21 cellular contexts compared by ENCODE assay signal in genomic region chrX:7225338-7225737, GRCh38.
"Had no signal": no experiment of that assay in that cellular context is flagged by ENCODE, and none has a peak within 500 bp of the region (broad histone marks: within the 10 kb centered on the region; RNA-seq: fewer than 3 reads in every experiment).

No MANE protein-coding gene starts in this region.

- ATAC-seq: activated naive CD4-positive, alpha-beta T cell treated with anti-CD3 and anti-CD28 coated beads, Interleukin-2, amount 50 U/mL, for 72 hours; esophagus mucosa; gastrocnemius medialis; left lung; stimulated activated naive CD8-positive, alpha-beta T cell treated with anti-CD3 and anti-CD28 coated beads, Interleukin-15, amount 100 ng/mL, for 72 hours had no signal

- H3K9me3 ChIP-seq: adrenal gland, gastrocnemius medialis, left lung, suprapubic skin, transverse colon, uterus had no signal

- H3K36me3 ChIP-seq: adrenal gland, gastrocnemius medialis, left lung, suprapubic skin, transverse colon, uterus had no signal

- H3K27me3 ChIP-seq: adrenal gland, gastrocnemius medialis, left lung, suprapubic skin, transverse colon, uterus had no signal

- H3K4me3 ChIP-seq: adrenal gland, gastrocnemius medialis, left lung, suprapubic skin, transverse colon, uterus had no signal

- H3K27ac ChIP-seq: adrenal gland, gastrocnemius medialis, left lung, suprapubic skin, transverse colon, uterus, VCaP had no signal

- H3K4me1 ChIP-seq: adrenal gland, gastrocnemius medialis, left lung, suprapubic skin, transverse colon, uterus had no signal

- DNase-seq: activated CD4-positive, alpha-beta T cell treated with anti-CD3 and anti-CD28 coated beads, Interleukin-2, amount 50 U/mL, for 1 hour; activated CD4-positive, CD25-positive, alpha-beta regulatory T cell treated with anti-CD3 and anti-CD28 coated beads, Interleukin-2, amount 50 U/mL, for 72 hours; activated CD8-positive, alpha-beta memory T cell treated with anti-CD3 and anti-CD28 coated beads, Interleukin-2, amount 50 U/mL, for 48 hours; activated gamma-delta T cell; activated T-cell treated with anti-CD3 and anti-CD28 coated beads, Interleukin-2, amount 50 U/mL, for 48 hours; adrenal gland; effector CD8-positive, alpha-beta T cell; gastrocnemius medialis; head of caudate nucleus; kidney; left lung; small intestine; stimulated activated CD4-positive, alpha-beta T cell treated with anti-CD3 and anti-CD28 coated beads, Interleukin-15, amount 100 ng/mL, for 24 hours; stimulated activated CD4-positive, alpha-beta T cell treated with anti-CD3 and anti-CD28 coated beads, Interleukin-2, amount 100 ng/mL, for 48 hours; stimulated activated naive CD8-positive, alpha-beta T cell treated with anti-CD3 and anti-CD28 coated beads, Interleukin-15, amount 100 ng/mL, for 72 hours; transverse colon; uterus had no signal
